ENCODE assay signal across 8 cellular contexts in the genomic region with DNA sequence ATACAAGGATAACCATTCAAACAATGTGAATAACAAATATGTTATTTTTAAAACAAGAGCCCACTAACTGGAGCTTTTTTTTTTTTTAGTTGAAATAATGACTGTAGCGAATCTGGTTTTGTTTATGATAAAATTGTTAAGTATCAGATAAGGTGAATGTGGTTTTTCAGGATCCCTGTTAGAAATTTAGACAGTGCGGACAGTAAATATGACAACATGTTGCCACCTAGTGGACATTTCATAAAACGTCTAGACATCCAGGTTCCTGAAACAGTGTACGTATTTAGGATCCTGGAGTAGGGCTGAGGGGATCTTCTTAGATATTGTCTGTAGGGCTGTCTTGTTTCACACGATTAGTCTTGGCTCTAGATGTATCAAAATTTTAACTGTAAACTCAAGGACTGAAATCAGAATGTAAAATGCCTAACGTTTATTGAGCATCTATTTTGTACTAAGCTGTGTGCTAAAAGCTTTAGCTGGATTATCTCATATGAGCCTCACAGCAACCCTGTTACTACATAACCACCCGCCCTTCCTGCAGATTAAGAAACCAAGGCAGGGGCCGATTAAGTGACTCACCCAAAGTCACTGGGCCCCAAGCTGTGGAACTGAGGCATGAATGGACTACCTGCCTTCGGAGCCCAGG. TPM values are rescaled to one million over a fixed set of nuclear protein-coding genes. Genes with fewer than 3 reads are reported as not detected.
DNase-seq lines count a peak whose midpoint lies in the region; ATAC-seq and TF ChIP-seq lines count a peak whose summit lies in the region.

No MANE protein-coding gene starts in this region.

- H3K9me3 ChIP-seq in suprapubic skin = no peaks in the 10 kb centered on the region

- H3K27ac ChIP-seq in suprapubic skin = no peak overlapping the region

- 23% methylated on average over 9 of the region's 9 CpGs for WGBS in suprapubic skin

- TF ChIP-seq CTCF in suprapubic skin (IDR thresholded peaks at IDR 0.05) = peak; percentile 35 to 42

- no peaks in the 10 kb centered on the region for H3K27me3 ChIP-seq in suprapubic skin

- peak; percentile 63 for ATAC-seq in GM18508 (IDR thresholded peaks at IDR 0.05; ENCODE audit: insufficient read depth, unreplicated experiment)
- peak; percentile 68 for ATAC-seq in HG03097 (IDR thresholded peaks at IDR 0.05; ENCODE audit: low FRiP score, unreplicated experiment)

- TF ChIP-seq EP300 in suprapubic skin (IDR thresholded peaks at IDR 0.05) = no peak

- TF ChIP-seq POLR2A in suprapubic skin (IDR thresholded peaks at IDR 0.05) = no peak

- H3K4me3 ChIP-seq in suprapubic skin = no peak overlapping the region

- no peaks in the 10 kb centered on the region for H3K4me1 ChIP-seq in suprapubic skin

- DNase-seq in Ammon's horn (ENCODE audit: low spot score) (peak; percentile 63), NCI-H2227 treated with DMSO at 0.1 percent for 48 hours (lab: John Stamatoyannopoulos, UW) (peak; percentile 84), astrocyte of the hippocampus (ENCODE audit: low read depth, low spot score) (peak; percentile 76), inferior parietal cortex (ENCODE audit: extremely low spot score) (peak; percentile 71), suprapubic skin (ENCODE audit: low spot score in 2 of 2) (no peak)
- DNase-seq in activated T-cell treated with anti-CD3 and anti-CD28 coated beads, Interleukin-2, amount 50 U/mL, for 48 hours = no peak

- H3K36me3 ChIP-seq in suprapubic skin = no peaks in the 10 kb centered on the region

RNA-seq across cellular contexts. Expression of gene CCDC68, which starts 23.9 kb away (rescaled TPM):
- 1 to 10 TPM in 2 of 4 donors, under 1 TPM in 2; 0.19 to 3.9 (median 1.4) TPM for total RNA-seq in suprapubic skin

Comparison
In these comparisons a context has a peak if more than half of its experiments do, and no peak if none do; other contexts are left out.
1. DNase-seq: peak in Ammon's horn (single experiment), NCI-H2227 treated with DMSO at 0.1 percent for 48 hours (single experiment), astrocyte of the hippocampus (single experiment) and inferior parietal cortex (single experiment); none in suprapubic skin (0 of 2) and activated T-cell treated with anti-CD3 and anti-CD28 coated beads, Interleukin-2, amount 50 U/mL, for 48 hours (0 of 2).